ENCODE assay signal across 29 cellular contexts in the genomic region with DNA sequence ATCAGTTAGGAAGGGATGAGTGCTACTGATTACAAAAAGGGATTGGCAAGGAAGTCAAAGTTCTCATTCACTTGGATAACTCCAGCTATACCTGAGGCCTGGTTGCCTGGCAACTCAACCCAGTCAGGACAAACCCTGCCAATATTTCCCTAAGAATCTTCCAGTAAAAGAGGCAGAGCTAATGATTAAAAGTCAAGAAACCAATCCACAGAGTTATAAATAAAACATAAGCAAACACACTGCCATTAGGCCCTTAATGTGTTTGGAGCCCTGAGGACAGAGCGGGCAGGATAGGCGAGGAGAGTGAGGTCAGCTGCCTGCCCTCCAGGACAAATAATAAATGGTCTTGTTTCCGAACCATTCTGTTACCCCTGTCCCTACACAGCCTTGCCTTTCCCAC.
DNase-seq lines count a peak whose midpoint lies in the region; ATAC-seq and TF ChIP-seq lines count a peak whose summit lies in the region.
"Had no signal": no experiment of that assay in that cellular context is flagged by ENCODE, and none has a peak within 500 bp of the region (broad histone marks: within the 10 kb centered on the region; RNA-seq: fewer than 3 reads in every experiment).

No MANE protein-coding gene starts in this region.

- CTCF ChIA-PET in PC-9 (lab: Charles Lee), result no interaction called here

- POLR2A ChIA-PET in PC-9 (lab: Charles Lee; ENCODE audit: unreplicated experiment), result no interaction called here

- no peak overlapping the region for H3K9ac ChIP-seq in MM.1S (ENCODE audit: low read length)
- H3K9ac ChIP-seq: BLaER1 treated with 17β-estradiol and CSF1 and Interleukin-3, amounts not matched to agents 10 nM and 100 nM had no signal

- H3K9me2 ChIP-seq in hepatocyte (replicated peaks; ENCODE audit: insufficient read depth) (no peaks in the 10 kb centered on the region), PC-9 (ENCODE audit: insufficient read depth) (no peaks in the 10 kb centered on the region), MM.1S (replicated peaks; ENCODE audit: insufficient read depth, low read length) (no peaks in the 10 kb centered on the region)

- no peak overlapping the region for H3K4me3 ChIP-seq in hepatocyte
- H3K4me3 ChIP-seq in PC-9, result no peak overlapping the region
- H3K4me3 ChIP-seq in MM.1S (ENCODE audit: low read length), result no peak overlapping the region
- H3K4me3 ChIP-seq: ascending aorta; BLaER1 treated with 17β-estradiol and CSF1 and Interleukin-3, amounts not matched to agents 10 nM and 100 nM; esophagus squamous epithelium; prostate gland; SK-N-MC; tibial nerve had no signal

- H3K27ac ChIP-seq in VCaP (peak overlapping the region; percentile 81), hepatocyte (peak overlapping the region; percentile 18), PC-9 (no peak overlapping the region), MM.1S (ENCODE audit: low read length) (no peak overlapping the region)
- H3K27ac ChIP-seq: ascending aorta; BLaER1 treated with 17β-estradiol and CSF1 and Interleukin-3, amounts not matched to agents 10 nM and 100 nM; esophagus squamous epithelium; foreskin keratinocyte; neutrophil; prostate gland; SK-N-MC; tibial nerve had no signal

- H3K4me1 Mint-ChIP-seq in type B pancreatic cell (ENCODE audit: unreplicated experiment), result peaks cover 6% of the 10 kb centered on the region
- H3K4me1 Mint-ChIP-seq: activated B cell treated with CpG ODN at 0.5 μM for 24 hours; activated CD4-positive, alpha-beta T cell treated with anti-CD3 and anti-CD28 coated beads, Interleukin-2, amount 10 ng/mL, durations not matched to agents 7 days and 5 days; activated naive CD8-positive, alpha-beta T cell treated with anti-CD3 and anti-CD28 coated beads, Interleukin-2, amount 10 ng/mL, durations not matched to agents 7 days and 5 days; central memory CD8-positive, alpha-beta T cell had no signal

- peaks cover 10% of the 10 kb centered on the region for H3K9me3 Mint-ChIP-seq in type B pancreatic cell
- H3K9me3 Mint-ChIP-seq in activated naive CD4-positive, alpha-beta T cell treated with anti-CD3 and anti-CD28 coated beads, Interleukin-2, amount 50 U/mL, for 72 hours, result peaks cover 8 to 10% of the 10 kb centered on the region in 2 donors
- H3K9me3 Mint-ChIP-seq: activated CD4-positive, alpha-beta T cell treated with anti-CD3 and anti-CD28 coated beads, Interleukin-2, amount 10 ng/mL, durations not matched to agents 7 days and 5 days had no signal

- intact Hi-C loops in PC-9 (cut with micrococcal nuclease; ENCODE audit: unreplicated experiment), result no loop called here

- WGBS in hepatocyte (ENCODE audit: low lambda C conversion rate, missing lambda C conversion rate), result 54% methylated on average over 3 of the region's 3 CpGs

- H3K27me3 Mint-ChIP-seq in type B pancreatic cell, result no peaks in the 10 kb centered on the region
- H3K27me3 Mint-ChIP-seq: activated B cell treated with CpG ODN at 0.5 μM for 24 hours had no signal

- H3F3A ChIP-seq in PC-9 (ENCODE audit: insufficient read depth, low read depth) (no peaks in the 10 kb centered on the region), MM.1S (ENCODE audit: insufficient read depth, low read length) (no peaks in the 10 kb centered on the region)

- TF ChIP-seq CTCF in VCaP (conservative IDR thresholded peaks at IDR 0.05), result no peak
- TF ChIP-seq CTCF in hepatocyte (IDR thresholded peaks at IDR 0.05; ENCODE audit: poor library complexity), result no peak
- no peak for TF ChIP-seq CTCF in type B pancreatic cell (conservative IDR thresholded peaks at IDR 0.05)
- TF ChIP-seq CTCF in PC-9 (conservative IDR thresholded peaks at IDR 0.05), result no peak
- no peak for TF ChIP-seq CTCF in MM.1S (IDR thresholded peaks at IDR 0.05; ENCODE audit: low read length)

- BruUV-seq in PC-9 (replicated peaks; lab: Mats Ljungman, UMichigan), result no TSS peak

- no peaks in the 10 kb centered on the region for H3K9me3 ChIP-seq in hepatocyte (ENCODE audit: low read depth)
- no peaks in the 10 kb centered on the region for H3K9me3 ChIP-seq in PC-9 (ENCODE audit: insufficient read depth, low read depth)
- no peaks in the 10 kb centered on the region for H3K9me3 ChIP-seq in MM.1S (replicated peaks; ENCODE audit: insufficient read depth, low read length)
- H3K9me3 ChIP-seq: ascending aorta, esophagus squamous epithelium, neutrophil, prostate gland had no signal

- H3K27me3 ChIP-seq in hepatocyte (no peaks in the 10 kb centered on the region), PC-9 (ENCODE audit: insufficient read depth, low read depth) (no peaks in the 10 kb centered on the region), MM.1S (replicated peaks; ENCODE audit: insufficient read depth, low read length) (no peaks in the 10 kb centered on the region)
- H3K27me3 ChIP-seq: ascending aorta; BLaER1 treated with 17β-estradiol and CSF1 and Interleukin-3, amounts not matched to agents 10 nM and 100 nM; esophagus squamous epithelium; foreskin keratinocyte; neutrophil; tibial nerve had no signal

- H3K27ac Mint-ChIP-seq in type B pancreatic cell, result peak overlapping the region; percentile 8
- no peak overlapping the region for H3K27ac Mint-ChIP-seq in activated naive CD4-positive, alpha-beta T cell treated with anti-CD3 and anti-CD28 coated beads, Interleukin-2, amount 50 U/mL, for 72 hours
- H3K27ac Mint-ChIP-seq: activated B cell treated with CpG ODN at 0.5 μM for 24 hours; activated CD4-positive, alpha-beta T cell treated with anti-CD3 and anti-CD28 coated beads, Interleukin-2, amount 10 ng/mL, durations not matched to agents 7 days and 5 days; activated naive CD8-positive, alpha-beta T cell treated with anti-CD3 and anti-CD28 coated beads, Interleukin-2, amount 10 ng/mL, durations not matched to agents 7 days and 5 days; activated T-cell treated with anti-CD3 and anti-CD28 coated beads, Interleukin-2, amount 50 U/mL, for 24 hours had no signal

- H3K4me2 ChIP-seq in hepatocyte, result no peak overlapping the region
- H3K4me2 ChIP-seq in PC-9, result no peak overlapping the region
- H3K4me2 ChIP-seq in MM.1S (ENCODE audit: low read depth, low read length), result no peak overlapping the region
- H3K4me2 ChIP-seq: BLaER1 treated with 17β-estradiol and CSF1 and Interleukin-3, amounts not matched to agents 10 nM and 100 nM had no signal

- no peaks in the 10 kb centered on the region for H3K36me3 Mint-ChIP-seq in type B pancreatic cell
- peaks cover 0 to 11% of the 10 kb centered on the region in 2 donors for H3K36me3 Mint-ChIP-seq in activated naive CD4-positive, alpha-beta T cell treated with anti-CD3 and anti-CD28 coated beads, Interleukin-2, amount 50 U/mL, for 72 hours
- H3K36me3 Mint-ChIP-seq: activated naive CD8-positive, alpha-beta T cell treated with anti-CD3 and anti-CD28 coated beads, Interleukin-2, amount 10 ng/mL, durations not matched to agents 7 days and 5 days had no signal

- H3K36me3 ChIP-seq in hepatocyte (replicated peaks; ENCODE audit: insufficient read depth, low read depth) (no peaks in the 10 kb centered on the region), PC-9 (ENCODE audit: low read depth) (no peaks in the 10 kb centered on the region), MM.1S (replicated peaks; ENCODE audit: insufficient read depth, low read length) (no peaks in the 10 kb centered on the region)
- H3K36me3 ChIP-seq: ascending aorta; BLaER1 treated with 17β-estradiol and CSF1 and Interleukin-3, amounts not matched to agents 10 nM and 100 nM; esophagus squamous epithelium; neutrophil; prostate gland; tibial nerve had no signal

- DNase-seq in hepatocyte (ENCODE audit: low spot score) (peak; percentile 61), mucosa of gallbladder (ENCODE audit: low spot score) (peak; percentile 82), type B pancreatic cell (ENCODE audit: extremely low spot score, unreplicated experiment) (no peak), PC-9 (no peak), MM.1S (no peak)
- no peak for DNase-seq in activated naive CD4-positive, alpha-beta T cell treated with anti-CD3 and anti-CD28 coated beads, Interleukin-2, amount 50 U/mL, for 72 hours (ENCODE audit: low spot score in 2 of 2)
- DNase-seq: activated B cell treated with CpG ODN at 0.5 μM for 24 hours; activated CD4-positive, alpha-beta T cell treated with anti-CD3 and anti-CD28 coated beads, Interleukin-2, amount 10 ng/mL, durations not matched to agents 7 days and 5 days; activated effector memory CD4-positive, alpha-beta T cell treated with anti-CD3 and anti-CD28 coated beads, Interleukin-2, amount 50 U/mL, for 16 hours; activated naive CD8-positive, alpha-beta T cell treated with anti-CD3 and anti-CD28 coated beads, Interleukin-2, amount 10 ng/mL, durations not matched to agents 7 days and 5 days; activated T-cell treated with anti-CD3 and anti-CD28 coated beads, Interleukin-2, amount 50 U/mL, for 24 hours; DMS53; esophagus squamous epithelium; foreskin keratinocyte; IMR-90; mesendoderm; NCI-H1694; NK-92 treated with Interleukin-12 subunit alpha and Interleukin-12 subunit beta, amount 100 ng/mL, for 24 hours; stimulated activated CD4-positive, alpha-beta T cell treated with anti-CD3 and anti-CD28 coated beads, Interleukin-4, amount 100 ng/mL, for 4 hours had no signal

- H3K4me1 ChIP-seq in hepatocyte (ENCODE audit: insufficient read depth) (peaks cover 4% of the 10 kb centered on the region), PC-9 (replicated peaks; ENCODE audit: insufficient read depth) (no peaks in the 10 kb centered on the region), MM.1S (ENCODE audit: low read length) (no peaks in the 10 kb centered on the region)
- H3K4me1 ChIP-seq: esophagus squamous epithelium, foreskin keratinocyte, prostate gland, tibial nerve had no signal

- no peak for ATAC-seq in activated naive CD4-positive, alpha-beta T cell treated with anti-CD3 and anti-CD28 coated beads, Interleukin-2, amount 50 U/mL, for 72 hours
- ATAC-seq: foreskin keratinocyte, HCT116, left lobe of liver had no signal

- H3K4me3 Mint-ChIP-seq in type B pancreatic cell, result no peak overlapping the region
- H3K4me3 Mint-ChIP-seq: activated B cell treated with CpG ODN at 0.5 μM for 24 hours; activated CD4-positive, alpha-beta T cell treated with anti-CD3 and anti-CD28 coated beads, Interleukin-2, amount 10 ng/mL, durations not matched to agents 7 days and 5 days; activated naive CD8-positive, alpha-beta T cell treated with anti-CD3 and anti-CD28 coated beads, Interleukin-2, amount 10 ng/mL, durations not matched to agents 7 days and 5 days; activated T-cell treated with anti-CD3 and anti-CD28 coated beads, Interleukin-2, amount 50 U/mL, for 24 hours; central memory CD8-positive, alpha-beta T cell had no signal

- no peaks in the 10 kb centered on the region for H3K79me2 ChIP-seq in hepatocyte
- no peaks in the 10 kb centered on the region for H3K79me2 ChIP-seq in PC-9 (ENCODE audit: low read depth)
- no peaks in the 10 kb centered on the region for H3K79me2 ChIP-seq in MM.1S (ENCODE audit: low read length)

- H2AFZ ChIP-seq in hepatocyte (no peak overlapping the region), PC-9 (no peak overlapping the region), MM.1S (ENCODE audit: low read length) (no peak overlapping the region)

- H4K20me1 ChIP-seq in hepatocyte (ENCODE audit: insufficient read depth, poor library complexity, severe bottlenecking) (no peaks in the 10 kb centered on the region), PC-9 (ENCODE audit: insufficient read depth) (no peaks in the 10 kb centered on the region), MM.1S (ENCODE audit: insufficient read depth, low read length) (no peaks in the 10 kb centered on the region)
- H4K20me1 ChIP-seq: BLaER1 treated with 17β-estradiol and CSF1 and Interleukin-3, amounts not matched to agents 10 nM and 100 nM had no signal

Comparison
In these comparisons a context has a peak if more than half of its experiments do, and no peak if none do; other contexts are left out.
1. H3K27ac ChIP-seq: peak in VCaP (single experiment) and hepatocyte (single experiment); none in PC-9 (single experiment) and MM.1S (single experiment).
2. DNase-seq: peak in hepatocyte (single experiment) and mucosa of gallbladder (single experiment); none in type B pancreatic cell (single experiment), PC-9 (0 of 2), MM.1S (single experiment) and activated naive CD4-positive, alpha-beta T cell treated with anti-CD3 and anti-CD28 coated beads, Interleukin-2, amount 50 U/mL, for 72 hours (0 of 2).